11 cellular contexts compared by ENCODE assay signal in the genomic region with DNA sequence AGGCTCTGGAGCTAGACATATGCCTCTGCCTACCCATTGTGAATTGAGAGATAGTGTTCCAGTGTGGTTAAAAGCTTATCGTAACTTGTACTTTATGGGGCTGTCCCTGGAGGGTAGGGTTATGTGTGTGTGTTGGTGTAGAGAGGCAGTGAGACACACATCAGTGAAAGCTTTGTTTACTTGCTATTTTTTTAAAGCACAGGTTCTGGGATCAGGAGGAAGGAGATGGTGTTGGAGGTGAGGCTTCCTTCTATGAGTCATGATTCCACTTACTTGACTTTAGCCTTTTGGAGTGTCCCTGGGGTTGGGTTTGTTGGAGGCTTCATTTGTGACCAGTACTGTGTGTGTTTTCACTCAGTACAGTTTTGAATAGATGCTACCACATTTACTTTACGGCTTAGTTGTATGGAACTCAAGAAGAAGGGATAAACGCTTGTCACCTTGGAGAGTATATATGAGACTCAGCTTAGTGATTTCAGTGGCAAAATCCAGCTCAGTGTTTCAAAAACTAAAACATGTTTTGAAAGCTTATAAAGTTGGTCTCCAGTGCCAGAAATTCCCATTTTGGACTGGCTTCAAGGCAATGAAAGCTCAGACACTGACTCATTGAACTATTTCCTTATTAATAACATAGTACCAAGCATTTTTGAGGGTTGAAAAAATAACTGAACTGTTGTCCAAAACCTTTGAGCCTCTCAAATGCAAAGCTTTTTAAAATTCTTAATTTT.
DNase-seq lines count a peak whose midpoint lies in the region; ATAC-seq and TF ChIP-seq lines count a peak whose summit lies in the region.
"Had no signal": no experiment of that assay in that cellular context is flagged by ENCODE, and none has a peak within 500 bp of the region (broad histone marks: within the 10 kb centered on the region; RNA-seq: fewer than 3 reads in every experiment).

No MANE protein-coding gene starts in this region.

- H3K27ac Mint-ChIP-seq in progenitor cell of endocrine pancreas: peak overlapping the region; percentile 91
- no peak overlapping the region for H3K27ac Mint-ChIP-seq in activated CD4-positive, alpha-beta memory T cell treated with anti-CD3 and anti-CD28 coated beads, Interleukin-2, amount 10 ng/mL, durations not matched to agents 7 days and 5 days
- H3K27ac Mint-ChIP-seq: activated naive CD8-positive, alpha-beta T cell; T-helper 17 cell had no signal

- H3K36me3 Mint-ChIP-seq in progenitor cell of endocrine pancreas (ENCODE audit: insufficient read depth): peaks cover 3% of the 10 kb centered on the region
- H3K36me3 Mint-ChIP-seq in activated CD4-positive, alpha-beta memory T cell treated with anti-CD3 and anti-CD28 coated beads, Interleukin-2, amount 10 ng/mL, durations not matched to agents 7 days and 5 days (ENCODE audit: low read depth): no peaks in the 10 kb centered on the region
- H3K36me3 Mint-ChIP-seq: activated naive CD8-positive, alpha-beta T cell had no signal

- DNase-seq in AG08396 (ENCODE audit: low spot score): peak; percentile 12
- DNase-seq in fibroblast of the conjunctiva (ENCODE audit: low read depth): peak; percentile 39
- DNase-seq in progenitor cell of endocrine pancreas (ENCODE audit: low spot score, unreplicated experiment): no peak
- DNase-seq in iPS-NIHi7 (ENCODE audit: extremely low spot score): no peak
- DNase-seq in T-helper 9 cell: no peak
- no peak for DNase-seq in activated CD4-positive, alpha-beta memory T cell treated with anti-CD3 and anti-CD28 coated beads, Interleukin-2, amount 10 ng/mL, durations not matched to agents 7 days and 5 days
- DNase-seq: NCI-H1436, T-helper 17 cell had no signal

- no peak overlapping the region for H3K4me3 Mint-ChIP-seq in progenitor cell of endocrine pancreas (ENCODE audit: low read depth)
- H3K4me3 Mint-ChIP-seq in activated CD4-positive, alpha-beta memory T cell treated with anti-CD3 and anti-CD28 coated beads, Interleukin-2, amount 10 ng/mL, durations not matched to agents 7 days and 5 days: no peak overlapping the region
- H3K4me3 Mint-ChIP-seq: activated naive CD8-positive, alpha-beta T cell; T-helper 17 cell had no signal

- no peak for TF ChIP-seq CTCF in progenitor cell of endocrine pancreas (IDR thresholded peaks at IDR 0.05; ENCODE audit: unreplicated experiment)

- CTCF ChIA-PET in activated CD4-positive, alpha-beta memory T cell treated with anti-CD3 and anti-CD28 coated beads, Interleukin-2, amount 10 ng/mL, durations not matched to agents 7 days and 5 days (lab: Charles Lee): no interaction called here

- H3K27me3 Mint-ChIP-seq in progenitor cell of endocrine pancreas: no peaks in the 10 kb centered on the region
- H3K27me3 Mint-ChIP-seq in activated CD4-positive, alpha-beta memory T cell treated with anti-CD3 and anti-CD28 coated beads, Interleukin-2, amount 10 ng/mL, durations not matched to agents 7 days and 5 days: no peaks in the 10 kb centered on the region
- H3K27me3 Mint-ChIP-seq: activated naive CD8-positive, alpha-beta T cell; T-helper 17 cell had no signal

- ATAC-seq in SK-N-SH treated with all-trans-retinoic acid at 6 μM for 48 hours (peak; percentile 77), GM19463 (IDR thresholded peaks at IDR 0.05; ENCODE audit: unreplicated experiment) (no peak)
- ATAC-seq: T-helper 17 cell had no signal

- POLR2A ChIA-PET in activated CD4-positive, alpha-beta memory T cell treated with anti-CD3 and anti-CD28 coated beads, Interleukin-2, amount 10 ng/mL, durations not matched to agents 7 days and 5 days (lab: Charles Lee): no interaction called here

- H3K4me1 Mint-ChIP-seq in progenitor cell of endocrine pancreas (ENCODE audit: low read depth): peaks cover 28% of the 10 kb centered on the region
- no peaks in the 10 kb centered on the region for H3K4me1 Mint-ChIP-seq in activated CD4-positive, alpha-beta memory T cell treated with anti-CD3 and anti-CD28 coated beads, Interleukin-2, amount 10 ng/mL, durations not matched to agents 7 days and 5 days
- H3K4me1 Mint-ChIP-seq: T-helper 17 cell had no signal

- H3K9me3 Mint-ChIP-seq in progenitor cell of endocrine pancreas (ENCODE audit: low read depth): peaks cover 4% of the 10 kb centered on the region
- peaks cover 16% of the 10 kb centered on the region for H3K9me3 Mint-ChIP-seq in activated CD4-positive, alpha-beta memory T cell treated with anti-CD3 and anti-CD28 coated beads, Interleukin-2, amount 10 ng/mL, durations not matched to agents 7 days and 5 days

TF ChIP-seq in SK-N-SH treated with all-trans-retinoic acid at 6 μM for 48 hours, 23 proteins besides CTCF, POLR2A, EP300 and RAD21:
- TF ChIP-seq ARNTL (CRISPR knock-in tag; IDR thresholded peaks at IDR 0.05; ENCODE audit: borderline replicate concordance, low read depth) (no peak), ISL1 (CRISPR knock-in tag; IDR thresholded peaks at IDR 0.05) (peak; percentile 42), OSR1 (CRISPR knock-in tag; IDR thresholded peaks at IDR 0.05) (no peak), GLIS3 (CRISPR knock-in tag; IDR thresholded peaks at IDR 0.05) (no peak), ZNF70 (CRISPR knock-in tag; IDR thresholded peaks at IDR 0.05) (no peak), PATZ1 (CRISPR knock-in tag; IDR thresholded peaks at IDR 0.05; ENCODE audit: borderline replicate concordance) (no peak)
TF ChIP-seq in SK-N-SH treated with all-trans-retinoic acid at 6 μM for 48 hours: peak in this region for 1.

Comparison
In these comparisons a context has a peak if more than half of its experiments do, and no peak if none do; other contexts are left out.
1. DNase-seq: peak in AG08396 (single experiment) and fibroblast of the conjunctiva (single experiment); none in progenitor cell of endocrine pancreas (single experiment), iPS-NIHi7 (single experiment), T-helper 9 cell (single experiment) and activated CD4-positive, alpha-beta memory T cell treated with anti-CD3 and anti-CD28 coated beads, Interleukin-2, amount 10 ng/mL, durations not matched to agents 7 days and 5 days (single experiment).